Comparison of ENCODE assay signal across 18 cellular contexts in genomic region chr21:32819702-32820101, GRCh38. TPM values are rescaled to one million over a fixed set of nuclear protein-coding genes. Genes with fewer than 3 reads are reported as not detected.
DNase-seq lines count a peak whose midpoint lies in the region; ATAC-seq and TF ChIP-seq lines count a peak whose summit lies in the region.
"Had no signal": no experiment of that assay in that cellular context is flagged by ENCODE, and none has a peak within 500 bp of the region (broad histone marks: within the 10 kb centered on the region; RNA-seq: fewer than 3 reads in every experiment).

No MANE protein-coding gene starts in this region.

- intact Hi-C loops in natural killer cell (cut with micrococcal nuclease) = loop anchor here (5.0 kb wide), 1 partner anchor 373 kb away; no protein-coding TSS in a partner anchor

- H3K27ac ChIP-seq in upper lobe of left lung = no peak overlapping the region
- H3K27ac ChIP-seq: cardiac muscle cell, epithelial cell of prostate, spleen, tibial artery had no signal

- WGBS in upper lobe of left lung, 2 donors = 75 to 83% methylated on average over 6 of the region's 6 CpGs

- H3K4me3 Mint-ChIP-seq in natural killer cell = no peak overlapping the region
- H3K4me3 Mint-ChIP-seq: immature natural killer cell; naive thymus-derived CD8-positive, alpha-beta T cell; T-helper 1 cell treated with Interleukin-12 subunit alpha and Interleukin-12 subunit beta and Interleukin-4 antibody, amounts not matched to agents 30 μg/mL and 1 μg/mL, for 36 hours had no signal

- no peaks in the 10 kb centered on the region for H3K4me1 ChIP-seq in upper lobe of left lung
- H3K4me1 ChIP-seq: spleen, tibial artery had no signal

- H3K36me3 ChIP-seq in upper lobe of left lung = no peaks in the 10 kb centered on the region
- H3K36me3 ChIP-seq: cardiac muscle cell, spleen, tibial artery had no signal

- no peaks in the 10 kb centered on the region for H3K27me3 ChIP-seq in upper lobe of left lung
- H3K27me3 ChIP-seq: cardiac muscle cell, spleen, tibial artery had no signal

- H3K36me3 Mint-ChIP-seq in natural killer cell = no peaks in the 10 kb centered on the region

- H3K9me3 Mint-ChIP-seq in natural killer cell = no peaks in the 10 kb centered on the region
- H3K9me3 Mint-ChIP-seq: T-helper 1 cell treated with Interleukin-12 subunit alpha and Interleukin-12 subunit beta and Interleukin-4 antibody, amounts not matched to agents 30 μg/mL and 1 μg/mL, for 36 hours had no signal

- H3K4me3 ChIP-seq in upper lobe of left lung = no peak overlapping the region
- H3K4me3 ChIP-seq: cardiac muscle cell, spleen, tibial artery had no signal

- no peak for TF ChIP-seq EP300 in upper lobe of left lung (IDR thresholded peaks at IDR 0.05)

- H3K9me3 ChIP-seq in upper lobe of left lung = no peaks in the 10 kb centered on the region
- H3K9me3 ChIP-seq: tibial artery had no signal

- ATAC-seq in esophagus mucosa (peak; percentile 64), upper lobe of left lung (ENCODE audit: low FRiP score in 2 of 2) (peak; percentile 63 to 96), natural killer cell (no peak), GM18867 (IDR thresholded peaks at IDR 0.05; ENCODE audit: unreplicated experiment) (no peak)
- no peak for ATAC-seq in stimulated activated naive CD8-positive, alpha-beta T cell treated with anti-CD3 and anti-CD28 coated beads, Interleukin-15, Interleukin-2, amounts not matched to agents 100 U/mL and 50 U/mL, for 24 hours
- ATAC-seq: naive thymus-derived CD8-positive, alpha-beta T cell had no signal

- peak; percentile 84 for DNase-seq in HS-5 (ENCODE audit: low read depth)
- DNase-seq in left kidney (ENCODE audit: low read depth, low spot score) = peak; percentile 15
- DNase-seq in upper lobe of left lung = no peak
- DNase-seq in stimulated activated naive CD8-positive, alpha-beta T cell treated with anti-CD3 and anti-CD28 coated beads, Interleukin-15, Interleukin-2, amounts not matched to agents 100 U/mL and 50 U/mL, for 24 hours = no peak
- no peak for DNase-seq in natural killer cell
- no peak for DNase-seq in T-helper 1 cell
- DNase-seq: activated CD4-positive, alpha-beta T cell treated with anti-CD3 and anti-CD28 coated beads, Interleukin-2, amount 50 U/mL, for 1 hour; immature natural killer cell; naive thymus-derived CD8-positive, alpha-beta T cell; NCI-H1048; NCI-H2227 treated with DMSO at 0.1 percent for 48 hours; spleen had no signal

- H3K4me1 Mint-ChIP-seq in natural killer cell = no peaks in the 10 kb centered on the region
- H3K4me1 Mint-ChIP-seq: immature natural killer cell had no signal

- TF ChIP-seq POLR2A in upper lobe of left lung (IDR thresholded peaks at IDR 0.05) = no peak

- no peak overlapping the region for H3K27ac Mint-ChIP-seq in natural killer cell
- H3K27ac Mint-ChIP-seq: immature natural killer cell; naive thymus-derived CD8-positive, alpha-beta T cell; T-helper 1 cell treated with Interleukin-12 subunit alpha and Interleukin-12 subunit beta and Interleukin-4 antibody, amounts not matched to agents 30 μg/mL and 1 μg/mL, for 36 hours had no signal

- peaks cover 0 to 8% of the 10 kb centered on the region in 2 donors for H3K27me3 Mint-ChIP-seq in natural killer cell (ENCODE audit: low read depth in 2 of 2)

- TF ChIP-seq CTCF in upper lobe of left lung (IDR thresholded peaks at IDR 0.05) (no peak), natural killer cell (IDR thresholded peaks at IDR 0.05) (no peak)

RNA-seq across cellular contexts. Expression of gene PAXBP1, which starts 48.1 kb away (rescaled TPM):
- total RNA-seq in esophagus mucosa (16.5 TPM), upper lobe of left lung (10 to 100 TPM; 25.7 to 97.4 (median 41.0) TPM), natural killer cell (10 to 100 TPM; 54.5 to 70.7 (median 65.4) TPM)

Comparison
In these comparisons a context has a peak if more than half of its experiments do, and no peak if none do; other contexts are left out.
1. DNase-seq: peak in HS-5 (single experiment) and left kidney (single experiment); none in upper lobe of left lung (0 of 2), stimulated activated naive CD8-positive, alpha-beta T cell treated with anti-CD3 and anti-CD28 coated beads, Interleukin-15, Interleukin-2, amounts not matched to agents 100 U/mL and 50 U/mL, for 24 hours (single experiment), natural killer cell (single experiment) and T-helper 1 cell (0 of 5).
2. ATAC-seq: peak in esophagus mucosa (single experiment) and upper lobe of left lung (2 of 2); none in stimulated activated naive CD8-positive, alpha-beta T cell treated with anti-CD3 and anti-CD28 coated beads, Interleukin-15, Interleukin-2, amounts not matched to agents 100 U/mL and 50 U/mL, for 24 hours (single experiment), natural killer cell (0 of 3) and GM18867 (single experiment).